In genomic region chr14:52954346-52955214, GRCh38 we compare ENCODE assay signal across 14 cellular contexts. TPM values are rescaled to one million over a fixed set of nuclear protein-coding genes. Genes with fewer than 3 reads are reported as not detected.
DNase-seq lines count a peak whose midpoint lies in the region; FAIRE-seq and TF ChIP-seq lines count a peak whose summit lies in the region.
"Had no signal": no experiment of that assay in that cellular context is flagged by ENCODE, and none has a peak within 500 bp of the region (broad histone marks: within the 10 kb centered on the region; RNA-seq: fewer than 3 reads in every experiment).

No MANE protein-coding gene starts in this region.

- H3K27me3 Mint-ChIP-seq in nephron (ENCODE audit: low read depth) = no peaks in the 10 kb centered on the region

- no peak for FAIRE-seq in RCC 7860 (lab: Jason Lieb, UNC)

- H3K9me3 ChIP-seq in AG04450 (ENCODE audit: control insufficient read depth, insufficient read depth, low read length) (no peaks in the 10 kb centered on the region; the same call in 1 of the 2 replicates), HUES6 (ENCODE audit: control insufficient read depth, insufficient read depth, low read depth, low read length) (peaks cover 5% of the 10 kb centered on the region; the same call in 1 of the 2 replicates), colonic mucosa (no peaks in the 10 kb centered on the region)
- no peaks in the 10 kb centered on the region for H3K9me3 ChIP-seq in effector memory CD4-positive, alpha-beta T cell (ENCODE audit: control insufficient read depth, low read length)
- H3K9me3 ChIP-seq: heart right ventricle had no signal

- POLR2A ChIA-PET in AG04450 (lab: Yijun Ruan, JAX) = no interaction called here

- H3K36me3 ChIP-seq in HUES6 (ENCODE audit: control insufficient read depth, insufficient read depth, low read length) (no peaks in the 10 kb centered on the region), colonic mucosa (no peaks in the 10 kb centered on the region)
- H3K36me3 ChIP-seq in effector memory CD4-positive, alpha-beta T cell (ENCODE audit: control insufficient read depth, insufficient read depth, low read length) = no peaks in the 10 kb centered on the region
- H3K36me3 ChIP-seq: heart right ventricle had no signal

- intact Hi-C loops in colonic mucosa (cut with DNase I) = no loop called here

- no peaks in the 10 kb centered on the region for H3K9me3 Mint-ChIP-seq in nephron

- H3K9ac ChIP-seq in HUES6 (ENCODE audit: low read length) (peak overlapping the region; percentile 43), colonic mucosa (ENCODE audit: low read depth in 2 of 2, low read length in 2 of 2) (no peak overlapping the region)

- DNase-seq in AG04450 (ENCODE audit: low read depth, low spot score) = peak; percentile 84
- no peak for DNase-seq in colonic mucosa
- no peak for DNase-seq in effector memory CD4-positive, alpha-beta T cell
- no peak for DNase-seq in RCC 7860 (ENCODE audit: low spot score)
- DNase-seq in Kasumi-1 (lab: John Stamatoyannopoulos, UW) = no peak
- no peak for DNase-seq in NCI-H1694 (lab: John Stamatoyannopoulos, UW)
- DNase-seq: activated gamma-delta T cell, AML-193, dermis blood vessel endothelial cell, heart right ventricle, NCI-H1930, retina had no signal

- no peaks in the 10 kb centered on the region for H3K36me3 Mint-ChIP-seq in nephron (ENCODE audit: low read depth)

- peaks cover 34% of the 10 kb centered on the region for H3K4me1 Mint-ChIP-seq in nephron

- H3K27me3 ChIP-seq in AG04450 (ENCODE audit: control insufficient read depth, insufficient read depth, low read length) = no peaks in the 10 kb centered on the region
- H3K27me3 ChIP-seq in HUES6 (ENCODE audit: control insufficient read depth, insufficient read depth, low read length) = no peaks in the 10 kb centered on the region
- peaks cover 7% of the 10 kb centered on the region for H3K27me3 ChIP-seq in colonic mucosa
- peaks cover 11% of the 10 kb centered on the region for H3K27me3 ChIP-seq in effector memory CD4-positive, alpha-beta T cell (replicated peaks; ENCODE audit: control insufficient read depth, insufficient read depth, low read length, poor library complexity, severe bottlenecking)

- H3K4me3 ChIP-seq in AG04450 (ENCODE audit: low read depth, low read length) (peak overlapping the region; percentile 35; the same call in 1 of the 2 replicates), HUES6 (ENCODE audit: low read depth, low read length) (0 out of 2 replicates have a peak overlapping the region, but pooled peaks have one; percentile 4), colonic mucosa (peak overlapping the region; percentile 4)
- no peak overlapping the region for H3K4me3 ChIP-seq in effector memory CD4-positive, alpha-beta T cell (ENCODE audit: insufficient read depth, low read depth, low read length, poor library complexity, severe bottlenecking)
- H3K4me3 ChIP-seq: heart right ventricle had no signal

- H3K4me1 ChIP-seq in HUES6 (ENCODE audit: control insufficient read depth, insufficient read depth, low read length) = peaks cover 29% of the 10 kb centered on the region
- no peaks in the 10 kb centered on the region for H3K4me1 ChIP-seq in colonic mucosa
- no peaks in the 10 kb centered on the region for H3K4me1 ChIP-seq in effector memory CD4-positive, alpha-beta T cell (ENCODE audit: control insufficient read depth, insufficient read depth, low read length, poor library complexity, severe bottlenecking)

- CTCF ChIA-PET in AG04450 (lab: Charles Lee) = interaction anchor here (1.0 to 1.7 kb wide), 3 partner anchors 29 to 100 kb away, joined by 3 to 4 read pairs (median 3); no protein-coding TSS in a partner anchor

- H3K4me3 Mint-ChIP-seq in nephron = peak overlapping the region; percentile 15 to 46 (median 29)

- H3K27ac Mint-ChIP-seq in nephron = peak overlapping the region; percentile 69 to 99 (median 81)

- H3K27ac ChIP-seq in AG04450 (ENCODE audit: low read depth, low read length) = peak overlapping the region; percentile 84
- H3K27ac ChIP-seq in HUES6 (ENCODE audit: low read depth, low read length) = peak overlapping the region; percentile 5; the same call in 1 of the 2 replicates
- peak overlapping the region; percentile 20 for H3K27ac ChIP-seq in colonic mucosa
- no peak overlapping the region for H3K27ac ChIP-seq in effector memory CD4-positive, alpha-beta T cell (ENCODE audit: insufficient read depth, low read length, poor library complexity, severe bottlenecking)

- peak; percentile 42 for TF ChIP-seq CTCF in AG04450 (IDR thresholded peaks at IDR 0.05; ENCODE audit: low read depth, low read length)
- TF ChIP-seq CTCF in colonic mucosa (IDR thresholded peaks at IDR 0.05) = no peak
- no peak for TF ChIP-seq CTCF in nephron (IDR thresholded peaks at IDR 0.05; ENCODE audit: unreplicated experiment in 3 of 3)

RNA-seq across cellular contexts. Expression of gene FERMT2, which starts 3.7 kb away (rescaled TPM):
- 336 and 485 TPM in 2 replicates for polyA plus RNA-seq in AG04450 (2011; rRNA removed)
- polyA minus RNA-seq in AG04450 (2011; rRNA and poly(A)+ RNA removed) = 166 and 200 TPM in 2 replicates
- total RNA-seq in colonic mucosa = 10 to 100 TPM in 1 of 2 donors, 1 to 10 TPM in 1; 6.3 to 43.9 TPM
